ENCODE assay signal across 24 cellular contexts in genomic region chr5:154697335-154697734, GRCh38. TPM values are rescaled to one million over a fixed set of nuclear protein-coding genes. Genes with fewer than 3 reads are reported as not detected.
DNase-seq lines count a peak whose midpoint lies in the region; ATAC-seq and TF ChIP-seq lines count a peak whose summit lies in the region.
"Had no signal": no experiment of that assay in that cellular context is flagged by ENCODE, and none has a peak within 500 bp of the region (broad histone marks: within the 10 kb centered on the region; RNA-seq: fewer than 3 reads in every experiment).

No MANE protein-coding gene starts in this region.

- no peaks in the 10 kb centered on the region for H4K20me1 ChIP-seq in GM23248 (ENCODE audit: insufficient read depth)

- H3K4me2 ChIP-seq in GM23248 (ENCODE audit: unreplicated experiment) (peak overlapping the region; percentile 5), trophoblast cell (ENCODE audit: low read length) (no peak overlapping the region)

- H3K4me1 ChIP-seq in GM23248 (ENCODE audit: insufficient read depth) (peaks cover 19% of the 10 kb centered on the region), RWPE2 (ENCODE audit: insufficient read depth, poor library complexity, severe bottlenecking) (peaks cover 4% of the 10 kb centered on the region), foreskin keratinocyte (peaks cover 3% of the 10 kb centered on the region), trophoblast cell (ENCODE audit: control insufficient read depth in 1 of 2, insufficient read depth in 2 of 2, low read length in 2 of 2) (peaks cover 6 to 18% of the 10 kb centered on the region in 2 experiments)

- ATAC-seq in RWPE2 (ENCODE audit: low read depth) (0 out of 3 replicates have a peak, but pooled peaks have one; percentile 25), foreskin keratinocyte (peak; percentile 45)
- ATAC-seq: activated CD4-positive, CD25-positive, alpha-beta regulatory T cell treated with anti-CD3 and anti-CD28 coated beads, Interleukin-2, amount 50 U/mL, for 24 hours; gastroesophageal sphincter; mucosa of descending colon; T-cell; upper lobe of right lung had no signal

- H3K9me3 ChIP-seq in GM23248 (ENCODE audit: low read depth) (no peaks in the 10 kb centered on the region), RWPE2 (ENCODE audit: severe bottlenecking) (no peaks in the 10 kb centered on the region), trophoblast cell (ENCODE audit: insufficient read depth, low read depth, low read length) (no peaks in the 10 kb centered on the region)
- H3K9me3 ChIP-seq: esophagus squamous epithelium, gastroesophageal sphincter, mucosa of descending colon, ovary, SJSA1, upper lobe of right lung had no signal

- H3K23ac ChIP-seq in trophoblast cell (ENCODE audit: low read length): no peak overlapping the region

- WGBS in GM23248 (ENCODE audit: low coverage in 1 of 2, low lambda C conversion rate in 2 of 2, missing lambda C conversion rate in 2 of 2), 2 experiments: 44 to 49% methylated on average over 4 of the region's 4 CpGs
- WGBS in trophoblast cell (ENCODE audit: extremely low coverage, insufficient coverage, insufficient read length): no CpG with 5 or more reads among the region's 4 CpGs

- H3K9ac ChIP-seq in GM23248: no peak overlapping the region
- H3K9ac ChIP-seq in trophoblast cell (ENCODE audit: low read length): no peak overlapping the region

- H3K27me3 ChIP-seq in GM23248 (replicated peaks; ENCODE audit: insufficient read depth): no peaks in the 10 kb centered on the region
- no peaks in the 10 kb centered on the region for H3K27me3 ChIP-seq in RWPE2 (ENCODE audit: insufficient read depth, poor library complexity, severe bottlenecking)
- H3K27me3 ChIP-seq in foreskin keratinocyte: no peaks in the 10 kb centered on the region
- no peaks in the 10 kb centered on the region for H3K27me3 ChIP-seq in trophoblast cell (ENCODE audit: insufficient read depth, low read length)
- H3K27me3 ChIP-seq: esophagus squamous epithelium, gastroesophageal sphincter, ovary, SJSA1, upper lobe of right lung had no signal

- H3K36me3 ChIP-seq in GM23248 (ENCODE audit: low read depth) (no peaks in the 10 kb centered on the region), RWPE2 (ENCODE audit: low read depth) (no peaks in the 10 kb centered on the region), trophoblast cell (ENCODE audit: control insufficient read depth in 1 of 2, insufficient read depth in 2 of 2, low read length in 2 of 2) (no peaks in the 10 kb centered on the region)
- H3K36me3 ChIP-seq: esophagus squamous epithelium, gastroesophageal sphincter, ovary, SJSA1, upper lobe of right lung had no signal

- H3K9me2 ChIP-seq in GM23248 (ENCODE audit: insufficient read depth): no peaks in the 10 kb centered on the region

- peak; percentile 55 for DNase-seq in GM23248
- no peak for DNase-seq in RWPE2 (ENCODE audit: low spot score)
- DNase-seq in foreskin keratinocyte: no peak
- DNase-seq in trophoblast cell: no peak
- no peak for DNase-seq in erythroblast (lab: John Stamatoyannopoulos, UW)
- DNase-seq in cerebellar nuclear complex (lab: John Stamatoyannopoulos, UW): no peak
- DNase-seq in NK-92 treated with Interleukin-12 subunit alpha and Interleukin-12 subunit beta, amount 100 ng/mL, for 24 hours (lab: John Stamatoyannopoulos, UW): no peak
- DNase-seq: activated CD4-positive, alpha-beta memory T cell treated with anti-CD3 and anti-CD28 coated beads for 36 hours; anterior cingulate cortex; CD4-positive, CD25-positive, alpha-beta regulatory T cell; esophagus squamous epithelium; mucosa of descending colon; NCI-H1105; NCI-H1930; NCI-H226; NCI-H69; ovary; stimulated activated CD4-positive, alpha-beta T cell treated with anti-CD3 and anti-CD28 coated beads, Interleukin-2, amount 100 ng/mL, for 48 hours; T-cell; upper lobe of right lung had no signal

- no peak overlapping the region for H2AK5ac ChIP-seq in trophoblast cell (ENCODE audit: low read length)

- H3K79me2 ChIP-seq in GM23248 (ENCODE audit: insufficient read depth) (no peaks in the 10 kb centered on the region), trophoblast cell (ENCODE audit: control insufficient read depth, insufficient read depth, low read length, poor library complexity) (no peaks in the 10 kb centered on the region)

- H4K91ac ChIP-seq in trophoblast cell (ENCODE audit: low read depth, low read length): no peak overlapping the region

- H3K14ac ChIP-seq in trophoblast cell (ENCODE audit: low read length): no peak overlapping the region

- TF ChIP-seq POLR2A in erythroblast (IDR thresholded peaks at IDR 0.05; ENCODE audit: low read length): no peak

- no peak overlapping the region for H2BK5ac ChIP-seq in trophoblast cell (ENCODE audit: low read depth, low read length, poor library complexity)

- H3K4ac ChIP-seq in trophoblast cell (ENCODE audit: low read depth, low read length): no peak overlapping the region

- no peak overlapping the region for H3K18ac ChIP-seq in trophoblast cell (ENCODE audit: low read length)

- no peak overlapping the region for H2BK12ac ChIP-seq in trophoblast cell (ENCODE audit: low read length)

- in situ Hi-C loops in GM23248 (cut with MboI): no loop called here

- H2AFZ ChIP-seq in GM23248: no peak overlapping the region
- no peak overlapping the region for H2AFZ ChIP-seq in trophoblast cell (ENCODE audit: insufficient read depth, low read length, poor library complexity)

- H4K12ac ChIP-seq in trophoblast cell (ENCODE audit: low read depth, low read length): no peak overlapping the region

- H3K4me3 ChIP-seq in GM23248 (no peak overlapping the region), RWPE2 (ENCODE audit: severe bottlenecking) (no peak overlapping the region), trophoblast cell (ENCODE audit: low read depth, low read length) (no peak overlapping the region)
- H3K4me3 ChIP-seq: esophagus squamous epithelium, gastroesophageal sphincter, mucosa of descending colon, ovary, SJSA1, upper lobe of right lung had no signal

- TF ChIP-seq CTCF in RWPE2 (IDR thresholded peaks at IDR 0.05; ENCODE audit: poor library complexity, severe bottlenecking) (no peak), foreskin keratinocyte (conservative IDR thresholded peaks at IDR 0.05) (no peak)

- H3K79me1 ChIP-seq in trophoblast cell (ENCODE audit: low read length): no peaks in the 10 kb centered on the region

- no peak overlapping the region for H3K27ac ChIP-seq in GM23248
- no peak overlapping the region for H3K27ac ChIP-seq in RWPE2 (ENCODE audit: poor library complexity, severe bottlenecking)
- no peak overlapping the region for H3K27ac ChIP-seq in foreskin keratinocyte
- peak overlapping the region; percentile 57 for H3K27ac ChIP-seq in trophoblast cell (ENCODE audit: low read depth, low read length)
- H3K27ac ChIP-seq: esophagus squamous epithelium, gastroesophageal sphincter, HL-60, ovary, SJSA1, upper lobe of right lung had no signal

- peaks cover 10% of the 10 kb centered on the region; the same call in 1 of the 2 replicates for H3F3A ChIP-seq in GM23248 (ENCODE audit: insufficient read depth)

- no peak overlapping the region for H2BK120ac ChIP-seq in trophoblast cell (ENCODE audit: insufficient read depth, low read length, poor library complexity)

- no peak overlapping the region for H4K8ac ChIP-seq in trophoblast cell (ENCODE audit: low read depth, low read length)

RNA-seq across cellular contexts. Expression of gene LARP1, which starts 57.8 kb away (rescaled TPM):
- total RNA-seq in GM23248 (2014; rRNA removed; shearing (Covaris generic)): 59.9 and 81.9 TPM in 2 replicates
- polyA plus RNA-seq in GM23248 (2016; fragmentation: Nextera tagmentation; extraction: Ambion mirVana): 30.2 and 33.8 TPM in 2 replicates
- 129 and 149 TPM in 2 replicates for total RNA-seq in foreskin keratinocyte
- 27.7 and 35.9 TPM in 2 replicates for polyA plus RNA-seq in foreskin keratinocyte
- 106 and 113 TPM in 2 replicates for polyA plus RNA-seq in trophoblast cell (2013)
